1 cellular context compared by ENCODE assay signal in genomic region chr3:110504901-110505300, GRCh38.
A peak's percentile ranks its signal among the peaks of the same experiment; 100 is the strongest.
TF ChIP-seq lines count a peak whose summit lies in the region.

No MANE protein-coding gene starts in this region.

TF ChIP-seq in K562, 482 proteins besides CTCF, POLR2A, EP300 and RAD21 (continued from another document):
- peak; percentile 46 for TF ChIP-seq PRDM10 (IDR thresholded peaks at IDR 0.05; ENCODE audit: partially characterized antibody)
- TF ChIP-seq ETV1 (tag; conservative IDR thresholded peaks at IDR 0.05; ENCODE audit: low read depth): no peak
- no peak for TF ChIP-seq GABPB2 (CRISPR knock-in tag; conservative IDR thresholded peaks at IDR 0.05)
- no peak for TF ChIP-seq TFAM (CRISPR knock-in tag; conservative IDR thresholded peaks at IDR 0.05)
- TF ChIP-seq TEAD4 (IDR thresholded peaks at IDR 0.05; ENCODE audit: low read length): peak; percentile 87
- TF ChIP-seq TEAD4 (CRISPR knock-in tag; IDR thresholded peaks at IDR 0.05; ENCODE audit: borderline replicate concordance): no peak
- TF ChIP-seq ZNF592 (IDR thresholded peaks at IDR 0.05): no peak
- no peak for TF ChIP-seq ZNF655 (CRISPR knock-in tag; IDR thresholded peaks at IDR 0.05)
- TF ChIP-seq NR1H2 (CRISPR knock-in tag; IDR thresholded peaks at IDR 0.05): no peak
- TF ChIP-seq ATF1 (CRISPR knock-in tag; IDR thresholded peaks at IDR 0.05): no peak
- TF ChIP-seq ATF1 (tag; IDR thresholded peaks at IDR 0.05): 0 out of 2 replicates have a peak, but pooled peaks have one; percentile 10
- TF ChIP-seq SMAD4 (CRISPR knock-in tag; conservative IDR thresholded peaks at IDR 0.05): no peak
- TF ChIP-seq MYC (IDR thresholded peaks at IDR 0.05; ENCODE audit: low read depth, low read length): peak; percentile 38; the same call in 1 of the 2 replicates
- no peak for TF ChIP-seq MYC (CRISPR knock-in tag; IDR thresholded peaks at IDR 0.05; ENCODE audit: borderline replicate concordance, low read depth)
- no peak for TF ChIP-seq SREBF2 (CRISPR knock-in tag; IDR thresholded peaks at IDR 0.05)
- no peak for TF ChIP-seq TRIM28 (IDR thresholded peaks at IDR 0.05)
- TF ChIP-seq ZNF239 (CRISPR knock-in tag; IDR thresholded peaks at IDR 0.05): no peak
- TF ChIP-seq MTA3 (IDR thresholded peaks at IDR 0.05; ENCODE audit: borderline replicate concordance): no peak
- TF ChIP-seq CAMTA2 (CRISPR knock-in tag; conservative IDR thresholded peaks at IDR 0.05): no peak
- TF ChIP-seq TGIF2 (CRISPR knock-in tag; IDR thresholded peaks at IDR 0.05): no peak
- TF ChIP-seq ILK (tag; IDR thresholded peaks at IDR 0.05; ENCODE audit: borderline replicate concordance, low read depth): no peak
- TF ChIP-seq TEAD2 (tag; IDR thresholded peaks at IDR 0.05): no peak
- TF ChIP-seq CBX3 (IDR thresholded peaks at IDR 0.05; ENCODE audit: borderline replicate concordance in 1 of 2, low read length in 2 of 2): no peak
- no peak for TF ChIP-seq ZNF41 (CRISPR knock-in tag; conservative IDR thresholded peaks at IDR 0.05)
- no peak for TF ChIP-seq CEBPG (CRISPR knock-in tag; IDR thresholded peaks at IDR 0.05)
- no peak for TF ChIP-seq CEBPG (tag; conservative IDR thresholded peaks at IDR 0.05 in 1 of 2, IDR thresholded peaks at IDR 0.05 in 1 of 2)
- TF ChIP-seq SFPQ (IDR thresholded peaks at IDR 0.05; ENCODE audit: low read depth, low read length): no peak
- no peak for TF ChIP-seq MCM5 (IDR thresholded peaks at IDR 0.05; ENCODE audit: low read depth)
- TF ChIP-seq ZC3H8 (IDR thresholded peaks at IDR 0.05): no peak
- peak; percentile 95 for TF ChIP-seq ARID1B (IDR thresholded peaks at IDR 0.05)
- no peak for TF ChIP-seq ZNF408 (CRISPR knock-in tag; IDR thresholded peaks at IDR 0.05; ENCODE audit: low read depth)
- no peak for TF ChIP-seq RREB1 (CRISPR knock-in tag; IDR thresholded peaks at IDR 0.05)
- no peak for TF ChIP-seq NUFIP1 (IDR thresholded peaks at IDR 0.05; ENCODE audit: partially characterized antibody)
